8 cellular contexts compared by ENCODE assay signal in genomic region chr7:67301667-67302066, GRCh38.
DNase-seq lines count a peak whose midpoint lies in the region; ATAC-seq and TF ChIP-seq lines count a peak whose summit lies in the region.

No MANE protein-coding gene starts in this region.

- H3K27me3 ChIP-seq in Loucy (ENCODE audit: insufficient read depth, low read length, poor library complexity, severe bottlenecking) (no peaks in the 10 kb centered on the region), ectodermal cell (ENCODE audit: control insufficient read depth, insufficient read depth, low read length, poor library complexity, severe bottlenecking) (no peaks in the 10 kb centered on the region)
- H3K27me3 ChIP-seq in naive thymus-derived CD4-positive, alpha-beta T cell (ENCODE audit: control insufficient read depth in 2 of 2, insufficient read depth in 2 of 2, low read length in 2 of 2) = no peaks in the 10 kb centered on the region

- WGBS in ectodermal cell, 2 experiments = 71 to 72% methylated on average over 8 of the region's 10 CpGs

- H3K4me1 ChIP-seq in Loucy (ENCODE audit: insufficient read depth, low read length, poor library complexity, severe bottlenecking) (peaks cover 11% of the 10 kb centered on the region), ectodermal cell (ENCODE audit: control insufficient read depth, insufficient read depth, low read length) (no peaks in the 10 kb centered on the region)
- H3K4me1 ChIP-seq in naive thymus-derived CD4-positive, alpha-beta T cell (ENCODE audit: control insufficient read depth in 2 of 2, insufficient read depth in 2 of 2, low read length in 2 of 2) = peaks cover 3 to 7% of the 10 kb centered on the region in 2 donors

- H3K4me3 ChIP-seq in AG10803 (ENCODE audit: low read length) = peak overlapping the region; percentile 87
- peak overlapping the region; percentile 85 for H3K4me3 ChIP-seq in Loucy (ENCODE audit: low read length, poor library complexity, severe bottlenecking)
- H3K4me3 ChIP-seq in ectodermal cell (ENCODE audit: insufficient read depth, low read depth, low read length) = peak overlapping the region; percentile 75
- H3K4me3 ChIP-seq in naive thymus-derived CD4-positive, alpha-beta T cell (ENCODE audit: low read length) = peak overlapping the region; percentile 74

- H3K9ac ChIP-seq in Loucy (ENCODE audit: low read depth, low read length, poor library complexity, severe bottlenecking) = peak overlapping the region; percentile 91

- ATAC-seq in naive thymus-derived CD4-positive, alpha-beta T cell = no peak
- no peak for ATAC-seq in GM21367 (IDR thresholded peaks at IDR 0.05; ENCODE audit: unreplicated experiment)

- DNase-seq in AG10803 (ENCODE audit: low read depth) (no peak), NAMALWA (ENCODE audit: low spot score) (no peak), AG08396 (ENCODE audit: low spot score) (no peak), DMS153 treated with DMSO at 0.1 percent for 48 hours (lab: John Stamatoyannopoulos, UW; ENCODE audit: unreplicated experiment) (no peak)
- DNase-seq in naive thymus-derived CD4-positive, alpha-beta T cell = no peak

- peaks cover 41% of the 10 kb centered on the region for H3K79me2 ChIP-seq in Loucy (ENCODE audit: insufficient read depth, low read length)

- H3K27ac Mint-ChIP-seq in naive thymus-derived CD4-positive, alpha-beta T cell = peak overlapping the region in 6 of 9 donors; percentile 97 to 99 (median 98)

- TF ChIP-seq CTCF in AG10803 (conservative IDR thresholded peaks at IDR 0.05; ENCODE audit: low read length) (no peak), Loucy (conservative IDR thresholded peaks at IDR 0.05; ENCODE audit: low read length) (no peak)

- peaks cover 10 to 36% (median 25%) of the 10 kb centered on the region in 7 donors for H3K4me1 Mint-ChIP-seq in naive thymus-derived CD4-positive, alpha-beta T cell

- H3K9me3 ChIP-seq in Loucy (ENCODE audit: insufficient read depth, low read depth, low read length) (no peaks in the 10 kb centered on the region), ectodermal cell (ENCODE audit: control insufficient read depth, low read length) (no peaks in the 10 kb centered on the region)
- no peaks in the 10 kb centered on the region for H3K9me3 ChIP-seq in naive thymus-derived CD4-positive, alpha-beta T cell (ENCODE audit: control insufficient read depth in 2 of 3, low read length in 3 of 3)

- no peaks in the 10 kb centered on the region for H3K9me3 Mint-ChIP-seq in naive thymus-derived CD4-positive, alpha-beta T cell

- intact Hi-C loops in naive thymus-derived CD4-positive, alpha-beta T cell (cut with micrococcal nuclease) = loop anchor here (1.0 to 10.0 kb wide), 19 partner anchors 137 to 1549 kb away; partner anchors contain the start of genes GUSB (in 2 of the 2), TMEM248 (in 2 of the 2), CRCP (in 1 of the 2) and KCTD7 (in 1 of the 2)

- H3K36me3 ChIP-seq in Loucy (ENCODE audit: insufficient read depth, low read length) (no peaks in the 10 kb centered on the region; the same call in 1 of the 2 replicates), ectodermal cell (ENCODE audit: control insufficient read depth, insufficient read depth, low read length) (peaks cover 4% of the 10 kb centered on the region)
- H3K36me3 ChIP-seq in naive thymus-derived CD4-positive, alpha-beta T cell (ENCODE audit: control insufficient read depth in 2 of 3, insufficient read depth in 3 of 3, low read length in 3 of 3) = peaks cover 0 to 9% (median 0%) of the 10 kb centered on the region in 3 experiments

- peaks cover 0 to 7% (median 4%) of the 10 kb centered on the region in 5 donors for H3K36me3 Mint-ChIP-seq in naive thymus-derived CD4-positive, alpha-beta T cell

- CTCF ChIA-PET in naive thymus-derived CD4-positive, alpha-beta T cell (lab: Charles Lee) = interaction anchor here (0.8 to 1.2 kb wide), 2 partner anchors 172 to 261 kb away, joined by 3 to 5 read pairs; no protein-coding TSS in a partner anchor

- peak overlapping the region; percentile 98 for H2AFZ ChIP-seq in Loucy (ENCODE audit: low read length)

- H3K27ac ChIP-seq in ectodermal cell (ENCODE audit: insufficient read depth, low read depth, low read length, poor library complexity, severe bottlenecking) = no peak overlapping the region
- H3K27ac ChIP-seq in naive thymus-derived CD4-positive, alpha-beta T cell (ENCODE audit: low read depth, low read length) = peak overlapping the region; percentile 88

- peak overlapping the region; percentile 83 for H3K4me2 ChIP-seq in Loucy (ENCODE audit: low read depth, low read length, poor library complexity, severe bottlenecking)

- no peaks in the 10 kb centered on the region for H3K27me3 Mint-ChIP-seq in naive thymus-derived CD4-positive, alpha-beta T cell

- peaks cover 25% of the 10 kb centered on the region for H4K20me1 ChIP-seq in Loucy (ENCODE audit: insufficient read depth, low read length, poor library complexity, severe bottlenecking)

- peak overlapping the region; percentile 89 to 99 (median 96) for H3K4me3 Mint-ChIP-seq in naive thymus-derived CD4-positive, alpha-beta T cell

- H3F3A ChIP-seq in Loucy (ENCODE audit: low read depth) = peaks cover 2% of the 10 kb centered on the region; the same call in 1 of the 2 replicates

- H3K9me2 ChIP-seq in Loucy (replicated peaks; ENCODE audit: low read depth, low read length) = no peaks in the 10 kb centered on the region

- POLR2A ChIA-PET in naive thymus-derived CD4-positive, alpha-beta T cell (lab: Charles Lee) = interaction anchor here (0.8 to 1.4 kb wide), 5 partner anchors 15 to 808 kb away, joined by 3 to 5 read pairs (median 3); partner anchors contain the start of genes SBDS and TYW1
